Comparison of ENCODE assay signal across 20 cellular contexts in the genomic region with DNA sequence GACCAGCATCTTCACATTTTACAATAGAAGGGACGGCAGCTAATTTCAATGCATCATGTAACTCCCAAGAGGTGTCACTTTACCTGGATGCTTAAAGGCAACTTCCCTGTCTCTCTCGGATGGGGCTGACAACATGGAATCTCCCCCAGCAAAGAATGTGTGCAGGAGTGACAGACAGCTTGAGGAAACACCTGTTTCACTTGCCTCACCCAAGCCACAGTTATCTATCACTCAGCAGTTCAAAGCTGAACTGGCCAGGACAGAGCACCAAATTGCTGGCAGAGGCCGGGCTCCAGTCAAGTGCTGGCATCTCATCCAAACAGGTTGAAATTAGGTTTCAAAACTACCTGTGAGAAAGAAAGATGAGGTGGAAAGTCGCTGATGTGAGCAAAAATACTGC.
"Had no signal": no experiment of that assay in that cellular context is flagged by ENCODE, and none has a peak within 500 bp of the region (broad histone marks: within the 10 kb centered on the region; RNA-seq: fewer than 3 reads in every experiment).

No MANE protein-coding gene starts in this region.

- H3K9me3 Mint-ChIP-seq: activated CD4-positive, alpha-beta T cell treated with anti-CD3 and anti-CD28 coated beads, Interleukin-2, amount 10 ng/mL, durations not matched to agents 24 days and 14 days; endodermal cell; naive B cell; stimulated activated memory B cell treated with anti-CD40 and anti-IgM and Interleukin-4, amounts not matched to agents 10 μg/mL and 1 μg/mL and 100 μg/mL, for 72 hours had no signal

- H3K36me3 ChIP-seq: cardiac muscle cell, gastrocnemius medialis, heart left ventricle, pancreas had no signal

- H3K9me3 ChIP-seq: gastrocnemius medialis, pancreas had no signal

- H3K4me3 ChIP-seq: cardiac muscle cell, dorsolateral prefrontal cortex, gastrocnemius medialis, heart left ventricle, pancreas had no signal

- ATAC-seq: activated CD8-positive, alpha-beta T cell treated with anti-CD3 and anti-CD28 coated beads, Interleukin-2, amount 10 ng/mL, durations not matched to agents 7 days and 5 days; activated naive CD4-positive, alpha-beta T cell treated with anti-CD3 and anti-CD28 coated beads, Interleukin-2, amount 50 U/mL, for 72 hours; gastrocnemius medialis; heart left ventricle; left lobe of liver; pancreas; stimulated activated memory B cell treated with anti-CD40 and anti-IgM and Interleukin-4, amounts not matched to agents 10 μg/mL and 1 μg/mL and 100 μg/mL, for 72 hours had no signal

- H3K27ac Mint-ChIP-seq: activated CD4-positive, alpha-beta T cell treated with anti-CD3 and anti-CD28 coated beads, Interleukin-2, amount 10 ng/mL, durations not matched to agents 24 days and 14 days; activated CD8-positive, alpha-beta T cell treated with anti-CD3 and anti-CD28 coated beads, Interleukin-2, amount 10 ng/mL, durations not matched to agents 7 days and 5 days; activated naive CD4-positive, alpha-beta T cell treated with anti-CD3 and anti-CD28 coated beads, Interleukin-2, amount 50 U/mL, for 72 hours; endodermal cell; naive B cell; stimulated activated memory B cell treated with anti-CD40 and anti-IgM and Interleukin-4, amounts not matched to agents 10 μg/mL and 1 μg/mL and 100 μg/mL, for 72 hours had no signal

- H3K27me3 ChIP-seq: cardiac muscle cell, gastrocnemius medialis, pancreas had no signal

- H3K27me3 Mint-ChIP-seq: activated CD4-positive, alpha-beta T cell treated with anti-CD3 and anti-CD28 coated beads, Interleukin-2, amount 10 ng/mL, durations not matched to agents 24 days and 14 days had no signal

- H3K4me3 Mint-ChIP-seq: activated CD4-positive, alpha-beta T cell treated with anti-CD3 and anti-CD28 coated beads, Interleukin-2, amount 10 ng/mL, durations not matched to agents 24 days and 14 days; activated CD8-positive, alpha-beta T cell treated with anti-CD3 and anti-CD28 coated beads, Interleukin-2, amount 10 ng/mL, durations not matched to agents 7 days and 5 days; endodermal cell; naive B cell; stimulated activated memory B cell treated with anti-CD40 and anti-IgM and Interleukin-4, amounts not matched to agents 10 μg/mL and 1 μg/mL and 100 μg/mL, for 72 hours had no signal

- H3K4me1 ChIP-seq: gastrocnemius medialis, heart left ventricle, pancreas had no signal

- DNase-seq: activated CD4-positive, alpha-beta T cell treated with anti-CD3 and anti-CD28 coated beads, Interleukin-2, amount 10 ng/mL, durations not matched to agents 24 days and 14 days; activated CD4-positive, CD25-positive, alpha-beta regulatory T cell; activated CD8-positive, alpha-beta memory T cell treated with anti-CD3 and anti-CD28 coated beads, Interleukin-2, amount 50 U/mL, for 4 hours; activated CD8-positive, alpha-beta T cell treated with anti-CD3 and anti-CD28 coated beads, Interleukin-2, amount 10 ng/mL, durations not matched to agents 7 days and 5 days; activated effector memory CD4-positive, alpha-beta T cell treated with anti-CD3 and anti-CD28 coated beads, Interleukin-2, amount 50 U/mL, for 16 hours; activated T-cell treated with anti-CD3 and anti-CD28 coated beads, Interleukin-2, amount 50 U/mL, for 48 hours; dorsolateral prefrontal cortex; erythroblast; gastrocnemius medialis; heart left ventricle; islet precursor cell; midbrain; naive B cell; pancreas; stimulated activated CD4-positive, alpha-beta T cell treated with anti-CD3 and anti-CD28 coated beads, Interleukin-2, amount 100 ng/mL, for 48 hours had no signal

- H3K36me3 Mint-ChIP-seq: activated naive CD4-positive, alpha-beta T cell treated with anti-CD3 and anti-CD28 coated beads, Interleukin-2, amount 50 U/mL, for 72 hours; naive B cell; stimulated activated memory B cell treated with anti-CD40 and anti-IgM and Interleukin-4, amounts not matched to agents 10 μg/mL and 1 μg/mL and 100 μg/mL, for 72 hours had no signal

- H3K27ac ChIP-seq: cardiac muscle cell, dorsolateral prefrontal cortex, gastrocnemius medialis, heart left ventricle, pancreas had no signal

- H3K4me1 Mint-ChIP-seq: activated CD4-positive, alpha-beta T cell treated with anti-CD3 and anti-CD28 coated beads, Interleukin-2, amount 10 ng/mL, durations not matched to agents 24 days and 14 days; naive B cell; stimulated activated memory B cell treated with anti-CD40 and anti-IgM and Interleukin-4, amounts not matched to agents 10 μg/mL and 1 μg/mL and 100 μg/mL, for 72 hours had no signal
